22 cellular contexts compared by ENCODE assay signal in the genomic region with DNA sequence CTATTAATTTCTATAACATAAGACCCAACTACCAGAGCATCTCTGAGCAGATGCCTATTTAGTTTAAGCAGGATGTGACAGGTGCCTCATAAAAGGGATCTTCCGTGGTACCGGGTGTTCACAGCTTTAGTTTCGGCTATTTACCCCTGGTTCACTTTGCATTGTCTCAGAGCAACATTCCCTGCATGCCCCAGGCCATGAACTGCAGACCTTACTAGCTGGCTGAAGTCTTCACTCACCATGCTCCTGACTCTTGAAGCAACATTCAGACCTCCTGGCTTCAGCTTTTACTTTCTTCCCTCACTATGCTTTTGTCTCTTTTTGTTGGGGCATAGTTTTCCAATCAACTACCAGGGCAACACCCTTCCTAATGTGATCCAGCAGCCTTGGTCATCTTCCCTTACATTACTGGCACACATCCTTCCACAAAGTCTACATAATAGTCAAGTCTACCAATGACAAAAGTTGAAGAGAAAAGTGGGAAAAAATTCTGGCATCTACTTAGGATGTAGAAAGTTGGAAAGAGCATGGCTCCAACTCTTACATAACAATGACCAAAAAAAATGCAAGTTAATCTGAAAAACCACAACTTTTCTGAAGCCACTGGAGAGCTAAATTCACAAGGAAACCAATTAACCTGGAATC.
"Had no signal": no experiment of that assay in that cellular context is flagged by ENCODE, and none has a peak within 500 bp of the region (broad histone marks: within the 10 kb centered on the region; RNA-seq: fewer than 3 reads in every experiment).

No MANE protein-coding gene starts in this region.

- H3K27me3 ChIP-seq: tibial artery had no signal

- H3K4me1 Mint-ChIP-seq: activated naive CD4-positive, alpha-beta T cell treated with anti-CD3 and anti-CD28 coated beads, Interleukin-2, amount 10 ng/mL, durations not matched to agents 7 days and 5 days; nephron had no signal

- H3K9me3 Mint-ChIP-seq: activated naive CD4-positive, alpha-beta T cell treated with anti-CD3 and anti-CD28 coated beads, Interleukin-2, amount 10 ng/mL, durations not matched to agents 7 days and 5 days; nephron had no signal

- H3K4me1 ChIP-seq: tibial artery had no signal

- H3K4me3 ChIP-seq: lung, tibial artery had no signal

- H3K27ac ChIP-seq: tibial artery, VCaP had no signal

- H3K9me3 ChIP-seq: tibial artery had no signal

- H3K4me3 Mint-ChIP-seq: activated naive CD4-positive, alpha-beta T cell treated with anti-CD3 and anti-CD28 coated beads, Interleukin-2, amount 10 ng/mL, durations not matched to agents 7 days and 5 days; activated naive CD8-positive, alpha-beta T cell treated with anti-CD3 and anti-CD28 coated beads, Interleukin-2, amount 50 U/mL, for 24 hours; nephron had no signal

- DNase-seq: activated CD4-positive, alpha-beta T cell treated with anti-CD3 and anti-CD28 coated beads for 1 hour; activated CD8-positive, alpha-beta memory T cell treated with anti-CD3 and anti-CD28 coated beads for 24 hours; activated CD8-positive, alpha-beta memory T cell treated with anti-CD3 and anti-CD28 coated beads, Interleukin-2, amount 50 U/mL, for 48 hours; activated effector memory CD4-positive, alpha-beta T cell treated with Interleukin-2 at 50 U/mL for 16 hours; activated naive CD4-positive, alpha-beta T cell treated with anti-CD3 and anti-CD28 coated beads, Interleukin-2, amount 10 ng/mL, durations not matched to agents 7 days and 5 days; activated naive CD8-positive, alpha-beta T cell treated with anti-CD3 and anti-CD28 coated beads, Interleukin-2, amount 50 U/mL, for 24 hours; activated T-cell treated with anti-CD3 and anti-CD28 coated beads, Interleukin-2, amount 50 U/mL, for 48 hours; aorta; cerebellar nuclear complex; cortex of kidney; islet precursor cell; midbrain; stimulated activated CD4-positive, alpha-beta T cell treated with anti-CD3 and anti-CD28 coated beads, Interleukin-2, amount 100 ng/mL, for 24 hours; stimulated activated naive CD8-positive, alpha-beta T cell treated with anti-CD3 and anti-CD28 coated beads, Interleukin-15, Interleukin-2, amounts not matched to agents 100 U/mL and 50 U/mL, for 24 hours; substantia nigra; T-helper 2 cell; tibial artery had no signal

- ATAC-seq: activated naive CD8-positive, alpha-beta T cell treated with anti-CD3 and anti-CD28 coated beads, Interleukin-2, amount 50 U/mL, for 24 hours; left lobe of liver; stimulated activated naive CD8-positive, alpha-beta T cell treated with anti-CD3 and anti-CD28 coated beads, Interleukin-15, Interleukin-2, amounts not matched to agents 100 U/mL and 50 U/mL, for 24 hours had no signal

- H3K27me3 Mint-ChIP-seq: activated naive CD4-positive, alpha-beta T cell treated with anti-CD3 and anti-CD28 coated beads, Interleukin-2, amount 10 ng/mL, durations not matched to agents 7 days and 5 days; activated naive CD8-positive, alpha-beta T cell treated with anti-CD3 and anti-CD28 coated beads, Interleukin-2, amount 50 U/mL, for 24 hours had no signal

- FAIRE-seq: bronchial epithelial cell had no signal

- H3K27ac Mint-ChIP-seq: activated naive CD4-positive, alpha-beta T cell treated with anti-CD3 and anti-CD28 coated beads, Interleukin-2, amount 10 ng/mL, durations not matched to agents 7 days and 5 days; activated naive CD8-positive, alpha-beta T cell treated with anti-CD3 and anti-CD28 coated beads, Interleukin-2, amount 50 U/mL, for 24 hours; nephron had no signal
